Comparison of ENCODE assay signal across 10 cellular contexts in the genomic region with DNA sequence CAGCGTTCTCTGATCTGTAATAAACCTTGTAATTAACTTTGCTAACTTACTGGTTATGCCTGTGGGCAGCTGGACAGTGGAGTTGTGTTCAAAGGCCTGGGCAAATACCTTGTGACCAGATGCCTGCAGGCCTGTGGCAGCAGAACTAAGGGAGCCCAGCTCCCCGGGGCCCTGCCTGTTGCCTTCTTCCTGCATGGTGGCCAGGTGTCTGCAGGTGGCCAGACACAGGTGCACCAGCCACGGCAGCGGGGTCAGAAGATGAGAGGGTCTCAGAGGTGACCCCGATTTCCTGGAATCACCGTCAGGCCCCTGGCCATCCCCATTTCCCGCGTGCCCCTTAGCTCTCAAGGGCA.
DNase-seq lines count a peak whose midpoint lies in the region; ATAC-seq and TF ChIP-seq lines count a peak whose summit lies in the region.
"Had no signal": no experiment of that assay in that cellular context is flagged by ENCODE, and none has a peak within 500 bp of the region (broad histone marks: within the 10 kb centered on the region; RNA-seq: fewer than 3 reads in every experiment).

No MANE protein-coding gene starts in this region.

- intact Hi-C loops in activated naive CD4-positive, alpha-beta T cell treated with anti-CD3 and anti-CD28 coated beads for 36 hours (cut with micrococcal nuclease) = no loop called here
- intact Hi-C loops in stomach (cut with DNase I; ENCODE audit: low total_unique reads) = no loop called here
- intact Hi-C loops in adrenal gland (cut with DNase I) = no loop called here

- peaks cover 7 to 17% (median 14%) of the 10 kb centered on the region in 4 donors for H3K4me1 ChIP-seq in stomach
- H3K4me1 ChIP-seq in adrenal gland (replicated peaks in 1 of 2) = peaks cover 0 to 14% of the 10 kb centered on the region in 2 donors

- TF ChIP-seq CTCF in brain microvascular endothelial cell (IDR thresholded peaks at IDR 0.05; ENCODE audit: low read depth, low read length, missing control alignments) (no peak), stomach (IDR thresholded peaks at IDR 0.05) (no peak), adrenal gland (IDR thresholded peaks at IDR 0.05) (no peak)

- H3K9me3 Mint-ChIP-seq in activated naive CD4-positive, alpha-beta T cell treated with anti-CD3 and anti-CD28 coated beads, Interleukin-2, amount 10 ng/mL, durations not matched to agents 7 days and 5 days = no peaks in the 10 kb centered on the region
- no peaks in the 10 kb centered on the region for H3K9me3 Mint-ChIP-seq in activated naive CD4-positive, alpha-beta T cell treated with anti-CD3 and anti-CD28 coated beads for 36 hours
- H3K9me3 Mint-ChIP-seq: activated T-helper 2 cell treated with anti-CD3 and anti-CD28 coated beads, Interferon-gamma antibody, Interleukin-2, Interleukin-4, amounts not matched to agents 10 μg/mL and 5 μg/mL and 100 μg/mL, durations not matched to agents 14 hours and 24 hours and 36 hours had no signal

- no peak overlapping the region for H3K27ac Mint-ChIP-seq in activated naive CD4-positive, alpha-beta T cell treated with anti-CD3 and anti-CD28 coated beads, Interleukin-2, amount 10 ng/mL, durations not matched to agents 7 days and 5 days
- no peak overlapping the region for H3K27ac Mint-ChIP-seq in activated naive CD4-positive, alpha-beta T cell treated with anti-CD3 and anti-CD28 coated beads for 36 hours
- H3K27ac Mint-ChIP-seq: activated T-helper 2 cell treated with anti-CD3 and anti-CD28 coated beads, Interferon-gamma antibody, Interleukin-2, Interleukin-4, amounts not matched to agents 10 μg/mL and 5 μg/mL and 100 μg/mL, durations not matched to agents 14 hours and 24 hours and 36 hours had no signal

- H3K27ac ChIP-seq in brain microvascular endothelial cell = no peak overlapping the region
- H3K27ac ChIP-seq in stomach = no peak overlapping the region
- H3K27ac ChIP-seq in adrenal gland = no peak overlapping the region

- peak overlapping the region; percentile 43 for H3K4me3 Mint-ChIP-seq in activated naive CD4-positive, alpha-beta T cell treated with anti-CD3 and anti-CD28 coated beads, Interleukin-2, amount 10 ng/mL, durations not matched to agents 7 days and 5 days
- H3K4me3 Mint-ChIP-seq in activated naive CD4-positive, alpha-beta T cell treated with anti-CD3 and anti-CD28 coated beads for 36 hours = no peak overlapping the region

- no peaks in the 10 kb centered on the region for H3K36me3 Mint-ChIP-seq in activated naive CD4-positive, alpha-beta T cell treated with anti-CD3 and anti-CD28 coated beads, Interleukin-2, amount 10 ng/mL, durations not matched to agents 7 days and 5 days
- H3K36me3 Mint-ChIP-seq in activated naive CD4-positive, alpha-beta T cell treated with anti-CD3 and anti-CD28 coated beads for 36 hours (ENCODE audit: low read depth) = no peaks in the 10 kb centered on the region

- H3K9me3 ChIP-seq in stomach (no peaks in the 10 kb centered on the region), MG63 (no peaks in the 10 kb centered on the region), adrenal gland (replicated peaks in 1 of 3) (no peaks in the 10 kb centered on the region)

- CTCF ChIA-PET in activated naive CD4-positive, alpha-beta T cell treated with anti-CD3 and anti-CD28 coated beads, Interleukin-2, amount 10 ng/mL, durations not matched to agents 7 days and 5 days (lab: Charles Lee) = interaction anchor here (1.0 kb wide), 1 partner anchor 58 kb away, joined by 3 read pairs; no protein-coding TSS in a partner anchor
- CTCF ChIA-PET in activated naive CD4-positive, alpha-beta T cell treated with anti-CD3 and anti-CD28 coated beads for 36 hours (lab: Charles Lee) = interaction anchor here (1.1 kb wide), 1 partner anchor 100 kb away, joined by 4 read pairs; no protein-coding TSS in a partner anchor

- H3K27me3 Mint-ChIP-seq in activated naive CD4-positive, alpha-beta T cell treated with anti-CD3 and anti-CD28 coated beads, Interleukin-2, amount 10 ng/mL, durations not matched to agents 7 days and 5 days = peaks cover 69% of the 10 kb centered on the region
- H3K27me3 Mint-ChIP-seq in activated naive CD4-positive, alpha-beta T cell treated with anti-CD3 and anti-CD28 coated beads for 36 hours (ENCODE audit: low read depth) = peaks cover 23% of the 10 kb centered on the region

- TF ChIP-seq POLR2A in stomach (IDR thresholded peaks at IDR 0.05) = no peak
- no peak for TF ChIP-seq POLR2A in adrenal gland (IDR thresholded peaks at IDR 0.05)

- H3K27me3 ChIP-seq in brain microvascular endothelial cell (replicated peaks) = peaks cover 9% of the 10 kb centered on the region
- H3K27me3 ChIP-seq in stomach = peaks cover 0 to 76% (median 23%) of the 10 kb centered on the region in 3 donors
- H3K27me3 ChIP-seq in MG63 = no peaks in the 10 kb centered on the region
- H3K27me3 ChIP-seq in adrenal gland = no peaks in the 10 kb centered on the region

- peak; percentile 37 for ATAC-seq in left lobe of liver
- ATAC-seq: K562 had no signal

- TF ChIP-seq EP300 in stomach (IDR thresholded peaks at IDR 0.05) = no peak

- no peak for DNase-seq in activated naive CD4-positive, alpha-beta T cell treated with anti-CD3 and anti-CD28 coated beads, Interleukin-2, amount 10 ng/mL, durations not matched to agents 7 days and 5 days
- DNase-seq in activated naive CD4-positive, alpha-beta T cell treated with anti-CD3 and anti-CD28 coated beads for 36 hours = no peak
- DNase-seq in brain microvascular endothelial cell (no peak), left lobe of liver (ENCODE audit: low spot score) (peak; percentile 33), stomach (no peak), MG63 (no peak), DMS79 treated with DMSO at 0.1 percent for 48 hours (lab: John Stamatoyannopoulos, UW) (no peak), adrenal gland (no peak)

- peak overlapping the region; percentile 46 for H3K4me3 ChIP-seq in brain microvascular endothelial cell (ENCODE audit: low read depth, low read length)
- H3K4me3 ChIP-seq in stomach = peak overlapping the region; percentile 39 to 53 (median 47)
- H3K4me3 ChIP-seq in MG63 = no peak overlapping the region
- peak overlapping the region in 2 of 4 donors; percentile 7 to 45 for H3K4me3 ChIP-seq in adrenal gland
- H3K4me3 ChIP-seq: K562 had no signal

- in situ Hi-C loops in brain microvascular endothelial cell (cut with HindIII; ENCODE audit: low pct_ligation_motif_present, low sequenced_read_pairs) = no loop called here

- H3K36me3 ChIP-seq in brain microvascular endothelial cell (replicated peaks) = no peaks in the 10 kb centered on the region
- H3K36me3 ChIP-seq in stomach = no peaks in the 10 kb centered on the region
- H3K36me3 ChIP-seq in MG63 = no peaks in the 10 kb centered on the region
- no peaks in the 10 kb centered on the region for H3K36me3 ChIP-seq in adrenal gland (replicated peaks in 1 of 2)

- H3K4me1 Mint-ChIP-seq in activated naive CD4-positive, alpha-beta T cell treated with anti-CD3 and anti-CD28 coated beads, Interleukin-2, amount 10 ng/mL, durations not matched to agents 7 days and 5 days = peaks cover 8% of the 10 kb centered on the region
- H3K4me1 Mint-ChIP-seq in activated naive CD4-positive, alpha-beta T cell treated with anti-CD3 and anti-CD28 coated beads for 36 hours (ENCODE audit: low read depth) = peaks cover 7% of the 10 kb centered on the region

- WGBS in stomach, 5 donors = 24 to 31% (median 30%) methylated on average over 8 of the region's 8 CpGs
- 28 to 48% (median 33%) methylated on average over 3 to 8 of the region's 8 CpGs for WGBS in adrenal gland, 4 donors
